In the genomic region with DNA sequence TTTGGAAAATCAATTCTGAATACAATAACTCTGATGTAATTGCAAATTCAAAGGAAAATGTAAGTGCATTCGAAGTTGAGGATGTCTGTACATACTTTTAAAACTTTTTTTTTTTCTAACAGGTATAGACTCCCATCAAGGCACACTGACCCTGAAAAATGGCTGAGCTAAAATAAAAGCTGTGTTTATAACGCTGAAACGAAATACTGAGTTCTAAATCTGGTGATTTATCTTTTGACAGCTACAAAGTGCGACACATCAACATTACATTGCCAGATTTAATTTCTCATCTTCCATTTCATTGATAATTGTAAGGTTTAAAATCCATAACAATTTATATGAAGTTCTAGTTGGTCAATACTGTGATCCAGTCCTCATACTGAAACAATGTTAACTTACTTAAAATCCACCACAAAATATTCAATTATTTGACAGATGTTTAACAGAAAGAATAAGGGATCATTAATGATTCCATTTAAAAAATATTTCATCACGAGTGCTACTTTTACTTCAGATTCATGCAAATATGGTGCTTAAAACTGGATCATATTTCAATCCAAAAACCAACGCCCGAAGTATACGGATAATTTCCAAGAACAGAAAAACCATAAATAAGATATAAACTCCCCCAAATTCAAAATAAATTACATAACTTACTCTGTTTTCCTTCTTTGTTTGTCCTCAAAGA, we compare ENCODE assay signal across 8 cellular contexts. TPM values are rescaled to one million over a fixed set of nuclear protein-coding genes. Genes with fewer than 3 reads are reported as not detected.
DNase-seq lines count a peak whose midpoint lies in the region; ATAC-seq and TF ChIP-seq lines count a peak whose summit lies in the region.

No MANE protein-coding gene starts in this region.

- H3K36me3 ChIP-seq in WERI-Rb-1 (peaks cover 3% of the 10 kb centered on the region; the same call in 1 of the 2 replicates), gastroesophageal sphincter (no peaks in the 10 kb centered on the region), smooth muscle cell (ENCODE audit: low read depth) (no peaks in the 10 kb centered on the region)

- H3K9me3 ChIP-seq in WERI-Rb-1 (ENCODE audit: severe bottlenecking) (no peaks in the 10 kb centered on the region), gastroesophageal sphincter (no peaks in the 10 kb centered on the region), smooth muscle cell (replicated peaks; ENCODE audit: low read depth) (no peaks in the 10 kb centered on the region)

- H3K9ac ChIP-seq in smooth muscle cell (ENCODE audit: low read depth), result peak overlapping the region; percentile 78

- H3K4me1 ChIP-seq in gastroesophageal sphincter (peaks cover 6 to 67% (median 16%) of the 10 kb centered on the region in 3 donors), smooth muscle cell (ENCODE audit: low read depth) (peaks cover 26% of the 10 kb centered on the region)

- peaks cover 55% of the 10 kb centered on the region for H3K79me2 ChIP-seq in smooth muscle cell (ENCODE audit: low read depth)

- H3K27me3 ChIP-seq in WERI-Rb-1 (ENCODE audit: insufficient read depth, low read depth, severe bottlenecking), result no peaks in the 10 kb centered on the region
- H3K27me3 ChIP-seq in gastroesophageal sphincter, result no peaks in the 10 kb centered on the region
- H3K27me3 ChIP-seq in smooth muscle cell (ENCODE audit: low read depth), result no peaks in the 10 kb centered on the region

- H3K27ac ChIP-seq in WERI-Rb-1, result peak overlapping the region; percentile 93
- peak overlapping the region; percentile 86 to 97 (median 94) for H3K27ac ChIP-seq in gastroesophageal sphincter
- H3K27ac ChIP-seq in smooth muscle cell (ENCODE audit: low read depth), result no peak overlapping the region

- H3F3A ChIP-seq in smooth muscle cell (ENCODE audit: low read depth), result no peaks in the 10 kb centered on the region

- no peak for TF ChIP-seq EP300 in gastroesophageal sphincter (IDR thresholded peaks at IDR 0.05)

- WGBS in gastroesophageal sphincter (ENCODE audit: low coverage in 1 of 2), 2 donors, result 6 to 28% methylated on average over 8 of the region's 8 CpGs
- 77% methylated on average over 8 of the region's 8 CpGs for WGBS in smooth muscle cell (ENCODE audit: low lambda C conversion rate)
- 26 to 32% methylated on average over 8 of the region's 8 CpGs for WGBS in lower leg skin, 2 donors

- no peak for TF ChIP-seq POLR2A in gastroesophageal sphincter (IDR thresholded peaks at IDR 0.05)
- no peak for TF ChIP-seq POLR2A in lower leg skin (IDR thresholded peaks at IDR 0.05)

- intact Hi-C loops in lower leg skin (cut with DNase I; ENCODE audit: low total_unique reads), result loop anchor here (5.0 kb wide), 1 partner anchor 1692 kb away; no protein-coding TSS in a partner anchor

- DNase-seq in HCEC 1CT (peak; percentile 12), WERI-Rb-1 (no peak), smooth muscle cell (lab: John Stamatoyannopoulos, UW; ENCODE audit: unreplicated experiment) (no peak), lower leg skin (ENCODE audit: low spot score in 2 of 2) (no peak)

- H2AFZ ChIP-seq in smooth muscle cell (ENCODE audit: low read depth), result peak overlapping the region; percentile 82

- no peaks in the 10 kb centered on the region for H4K20me1 ChIP-seq in smooth muscle cell (ENCODE audit: low read depth)

- no peak for ATAC-seq in gastroesophageal sphincter
- no peak for ATAC-seq in HG03135 (IDR thresholded peaks at IDR 0.05; ENCODE audit: unreplicated experiment)
- ATAC-seq in HG02884 (IDR thresholded peaks at IDR 0.05; ENCODE audit: unreplicated experiment), result no peak
- no peak for ATAC-seq in GM19455 (IDR thresholded peaks at IDR 0.05; ENCODE audit: unreplicated experiment)

- TF ChIP-seq CTCF in WERI-Rb-1 (IDR thresholded peaks at IDR 0.05; ENCODE audit: low read depth, low read length) (no peak), gastroesophageal sphincter (IDR thresholded peaks at IDR 0.05) (no peak), smooth muscle cell (IDR thresholded peaks at IDR 0.05; ENCODE audit: borderline replicate concordance, insufficient read depth, poor library complexity, severe bottlenecking) (no peak), lower leg skin (IDR thresholded peaks at IDR 0.05) (no peak)

- H3K4me2 ChIP-seq in smooth muscle cell, result peak overlapping the region; percentile 95

- H3K4me3 ChIP-seq in WERI-Rb-1 (ENCODE audit: low read depth, low read length), result peak overlapping the region; percentile 66
- H3K4me3 ChIP-seq in gastroesophageal sphincter, result peak overlapping the region; percentile 83 to 85
- H3K4me3 ChIP-seq in smooth muscle cell, result peak overlapping the region; percentile 78
- no peak overlapping the region for H3K4me3 ChIP-seq in lower leg skin (ENCODE audit: low read depth, poor library complexity, severe bottlenecking)

RNA-seq across cellular contexts. Expression of a gene that starts 1.4 kb away (rescaled TPM):
- total RNA-seq in gastroesophageal sphincter (10 to 100 TPM; 32.0 to 55.1 (median 44.8) TPM), smooth muscle cell (24.5 and 41.2 TPM in 2 replicates), lower leg skin (10 to 100 TPM in 3 of 4 donors, 1 to 10 TPM in 1; 7.3 to 18.2 (median 14.1) TPM)
- 9.0 and 9.1 TPM in 2 replicates for polyA plus RNA-seq in smooth muscle cell
